ENCODE assay signal across 11 cellular contexts in the genomic region with DNA sequence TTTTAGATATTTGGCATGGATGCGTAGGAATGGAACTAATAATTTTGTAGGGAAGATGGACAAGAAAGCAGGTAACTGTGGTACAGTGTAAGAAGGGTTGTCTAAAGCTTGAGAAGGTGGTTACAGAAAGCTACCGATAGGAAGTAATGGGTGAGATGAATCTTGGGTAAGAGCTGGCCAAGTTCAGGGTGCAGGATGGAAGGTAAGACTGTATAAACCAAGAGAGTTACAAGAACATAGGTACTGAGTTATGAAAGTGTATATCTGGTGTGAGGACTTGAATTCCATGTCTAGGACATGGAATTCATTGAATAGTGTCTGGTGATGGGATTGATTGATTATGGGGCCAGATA. TPM values are rescaled to one million over a fixed set of nuclear protein-coding genes. Genes with fewer than 3 reads are reported as not detected.
DNase-seq lines count a peak whose midpoint lies in the region; ATAC-seq, FAIRE-seq and TF ChIP-seq lines count a peak whose summit lies in the region.
"Had no signal": no experiment of that assay in that cellular context is flagged by ENCODE, and none has a peak within 500 bp of the region (broad histone marks: within the 10 kb centered on the region; RNA-seq: fewer than 3 reads in every experiment).

No MANE protein-coding gene starts in this region.

- no peaks in the 10 kb centered on the region for H3K27me3 Mint-ChIP-seq in Calu3 (ENCODE audit: unreplicated experiment)

- H3K4me3 ChIP-seq in KMS-11 (IDR thresholded peaks at IDR 0.05; ENCODE audit: insufficient read depth, low read depth, low read length): no peak overlapping the region
- H3K4me3 ChIP-seq in K562: peak overlapping the region; percentile 85
- H3K4me3 ChIP-seq in neural cell (ENCODE audit: low read length): peak overlapping the region; percentile 98

- H3K9me3 Mint-ChIP-seq in Calu3 (ENCODE audit: low read depth, unreplicated experiment): no peaks in the 10 kb centered on the region

- ATAC-seq in K562 (no peak), HG02973 (IDR thresholded peaks at IDR 0.05; ENCODE audit: unreplicated experiment) (no peak)

- CTCF ChIA-PET in Calu3 (lab: Charles Lee): interaction anchor here (1.4 kb wide), 1 partner anchor 169 kb away, joined by 4 read pairs; no protein-coding TSS in a partner anchor
- CTCF ChIA-PET in K562 (lab: Yijun Ruan, JAX; ENCODE audit: low intra/inter-chr PET ratio): no interaction called here

- in situ Hi-C loops in K562 (cut with MboI): no loop called here

- no peaks in the 10 kb centered on the region for H3K27me3 ChIP-seq in KMS-11 (ENCODE audit: insufficient read depth, low read depth)
- no peaks in the 10 kb centered on the region for H3K27me3 ChIP-seq in K562 (ENCODE audit: control insufficient read depth in 2 of 2, insufficient read depth in 2 of 2, low read length in 2 of 2)
- H3K27me3 ChIP-seq in neural cell (ENCODE audit: insufficient read depth, low read depth, low read length): no peaks in the 10 kb centered on the region

- no peak for TF ChIP-seq RAD21 in K562 (CRISPR knock-in tag; conservative IDR thresholded peaks at IDR 0.05 in 1 of 2, IDR thresholded peaks at IDR 0.05 in 1 of 2)
- no peak for TF ChIP-seq RAD21 in neural cell (conservative IDR thresholded peaks at IDR 0.05)

- TF ChIP-seq CTCF in Calu3 (IDR thresholded peaks at IDR 0.05; ENCODE audit: unreplicated experiment) (no peak), KMS-11 (conservative IDR thresholded peaks at IDR 0.05; ENCODE audit: low read depth, low read length) (no peak), K562 (IDR thresholded peaks at IDR 0.05 in 2 of 3, conservative IDR thresholded peaks at IDR 0.05 in 1 of 3; ENCODE audit: insufficient read depth in 2 of 3, low read depth in 1 of 3, low read length in 3 of 3) (no peak), neural cell (IDR thresholded peaks at IDR 0.05; ENCODE audit: poor library complexity, severe bottlenecking) (no peak)

- intact Hi-C loops in Calu3 (cut with micrococcal nuclease; ENCODE audit: unreplicated experiment) (no loop called here), K562 (cut with micrococcal nuclease) (no loop called here)

- H3K9me3 ChIP-seq in K562 (replicated peaks; ENCODE audit: control insufficient read depth, insufficient read depth, low read depth, low read length) (no peaks in the 10 kb centered on the region), neural cell (ENCODE audit: low read length) (no peaks in the 10 kb centered on the region)

- POLR2A ChIA-PET in K562 (lab: Yijun Ruan, JAX): interaction anchor here (0.8 to 3.3 kb wide), 2 partner anchors 12 to 133 kb away, joined by 3 to 10 read pairs; partner anchors contain the start of gene BDP1

- peaks cover 38% of the 10 kb centered on the region for H3K36me3 Mint-ChIP-seq in Calu3 (ENCODE audit: insufficient read depth, unreplicated experiment)

- H3K4me2 ChIP-seq in KMS-11: peak overlapping the region; percentile 88
- H3K4me2 ChIP-seq in K562 (ENCODE audit: insufficient read depth, low read length): peak overlapping the region; percentile 97
- H3K4me2 ChIP-seq in neural cell (ENCODE audit: low read length): no peak overlapping the region

- H2AFZ ChIP-seq in KMS-11 (ENCODE audit: low read depth): no peak overlapping the region
- H2AFZ ChIP-seq in K562 (ENCODE audit: low read depth, low read length): no peak overlapping the region
- H2AFZ ChIP-seq in neural cell (ENCODE audit: low read depth, low read length): no peak overlapping the region

- no peak for TF ChIP-seq POLR2A in K562 (conservative IDR thresholded peaks at IDR 0.05)

- H3K9me2 ChIP-seq in neural cell (ENCODE audit: insufficient read depth, low read length): no peaks in the 10 kb centered on the region

- H3K9ac ChIP-seq in KMS-11: no peak overlapping the region; the same call in 1 of the 2 replicates
- peak overlapping the region in 1 of 2 experiments; percentile 92; a peak in 1 of 4 replicates for H3K9ac ChIP-seq in K562 (ENCODE audit: insufficient read depth in 1 of 2, low read depth in 2 of 2, low read length in 2 of 2)
- H3K9ac ChIP-seq in neural cell (ENCODE audit: low read length): no peak overlapping the region
- H3K9ac ChIP-seq: parathyroid adenoma had no signal

- WGBS in K562 (ENCODE audit: insufficient coverage, low coverage, missing lambda C conversion rate): 72% methylated on average over 2 of the region's 2 CpGs

- TF ChIP-seq EP300 in K562 (IDR thresholded peaks at IDR 0.05; ENCODE audit: low read length) (no peak), neural cell (conservative IDR thresholded peaks at IDR 0.05; ENCODE audit: poor library complexity, severe bottlenecking) (no peak)

- DNase-seq in Calu3 (no peak), K562 (ENCODE audit: extremely low read depth in 1 of 4, low spot score in 3 of 4) (no peak), foreskin melanocyte (no peak)
- DNase-seq in activated CD8-positive, alpha-beta memory T cell treated with anti-CD3 and anti-CD28 coated beads, Interleukin-2, amount 50 U/mL, for 48 hours: no peak
- DNase-seq in activated CD8-positive, alpha-beta memory T cell treated with anti-CD3 and anti-CD28 coated beads for 24 hours: no peak
- DNase-seq: T-helper 9 cell had no signal

- H3K27ac Mint-ChIP-seq in Calu3 (ENCODE audit: unreplicated experiment): peak overlapping the region; percentile 22

- H3K36me3 ChIP-seq in KMS-11 (ENCODE audit: insufficient read depth) (no peaks in the 10 kb centered on the region), K562 (ENCODE audit: control insufficient read depth, insufficient read depth, low read length) (peaks cover 5% of the 10 kb centered on the region; the same call in 2 of the 3 replicates), neural cell (ENCODE audit: insufficient read depth, low read length) (no peaks in the 10 kb centered on the region)

- peaks cover 55% of the 10 kb centered on the region for H3K79me2 ChIP-seq in KMS-11 (ENCODE audit: insufficient read depth, low read depth)
- H3K79me2 ChIP-seq in K562 (ENCODE audit: control insufficient read depth, insufficient read depth, low read length): peaks cover 40% of the 10 kb centered on the region
- no peaks in the 10 kb centered on the region for H3K79me2 ChIP-seq in neural cell (replicated peaks; ENCODE audit: insufficient read depth, low read length)

- no peaks in the 10 kb centered on the region for H3F3A ChIP-seq in neural cell (ENCODE audit: insufficient read depth, low read length, poor library complexity, severe bottlenecking)

- H3K27ac ChIP-seq in KMS-11 (peak overlapping the region; percentile 84; the same call in 1 of the 2 replicates), K562 (ENCODE audit: extremely low read depth, low read depth, low read length) (no peak overlapping the region), neural cell (ENCODE audit: low read length) (no peak overlapping the region)
- H3K27ac ChIP-seq: parathyroid adenoma had no signal

- H3K9me1 ChIP-seq in K562 (ENCODE audit: control insufficient read depth, insufficient read depth, low read length): no peaks in the 10 kb centered on the region

- H3K4me1 ChIP-seq in KMS-11 (ENCODE audit: low read depth, poor library complexity, severe bottlenecking): peaks cover 45% of the 10 kb centered on the region
- peaks cover 11 to 12% of the 10 kb centered on the region in 2 experiments; a peak in 4 of 5 replicates for H3K4me1 ChIP-seq in K562 (replicated peaks in 1 of 2; ENCODE audit: control insufficient read depth in 2 of 2, insufficient read depth in 2 of 2, low read length in 2 of 2)

- no peak for FAIRE-seq in K562 (lab: Jason Lieb, UNC)
- FAIRE-seq: endometrium had no signal

- H3K4me3 Mint-ChIP-seq in Calu3 (ENCODE audit: low read depth, unreplicated experiment): peak overlapping the region; percentile 88

- H3K4me1 Mint-ChIP-seq in Calu3 (ENCODE audit: low read depth, unreplicated experiment): peaks cover 21% of the 10 kb centered on the region

- BruUV-seq in Calu3 (replicated peaks; lab: Mats Ljungman, UMichigan) (no TSS peak), K562 (replicated peaks; lab: Mats Ljungman, UMichigan) (no TSS peak)

- H4K20me1 ChIP-seq in KMS-11 (ENCODE audit: insufficient read depth) (no peaks in the 10 kb centered on the region), K562 (replicated peaks; ENCODE audit: control insufficient read depth, insufficient read depth, low read length) (no peaks in the 10 kb centered on the region), neural cell (ENCODE audit: insufficient read depth) (no peaks in the 10 kb centered on the region)

TF ChIP-seq in K562, 482 proteins besides CTCF, POLR2A, EP300 and RAD21:
- TF ChIP-seq GATA2 (CRISPR knock-in tag; IDR thresholded peaks at IDR 0.05): 0 out of 2 replicates have a peak, but pooled peaks have one; percentile 27
- no peak for TF ChIP-seq ARID1B (IDR thresholded peaks at IDR 0.05)

TF ChIP-seq in neural cell, 6 proteins besides CTCF, POLR2A, EP300 and RAD21 (continues in another document):
- no peak for TF ChIP-seq SMC3 (conservative IDR thresholded peaks at IDR 0.05; ENCODE audit: poor library complexity)

RNA-seq across cellular contexts. Expression of gene MCCC2, which starts 1.4 kb away (rescaled TPM):
- total RNA-seq in Calu3 (2022) (98.7 and 115 TPM in 2 replicates), K562 (2014; rRNA removed) (37.0 and 45.8 TPM in 2 replicates), K562 (2014; rRNA removed; fragmentation: Illumina TruSeq; extraction: Trizol) (56.1 and 63.6 TPM in 2 replicates), K562 (2015; rRNA removed; fragmentation: Illumina TruSeq; extraction: Trizol) (46.4 and 48.8 TPM in 2 replicates), K562 (2021) (62.2 and 69.8 TPM in 2 replicates)
- 32.5 and 56.3 TPM in 2 replicates for total RNA-seq in K562 (2011; cell fraction: chromatin; rRNA removed; ENCODE audit: low replicate concordance)
- total RNA-seq in K562 (2011; cell fraction: nucleolus; rRNA removed): 16.7 and 18.3 TPM in 2 replicates
- total RNA-seq in K562 (2011; cell fraction: nucleoplasm; rRNA removed): 26.6 and 38.1 TPM in 2 replicates
- polyA plus RNA-seq in K562 (2011; rRNA removed) (58.3 and 68.9 TPM in 2 replicates), K562 (2014; fragmentation: Illumina TruSeq; extraction: Trizol) (66.5 and 77.9 TPM in 2 replicates), K562 (2014; fragmentation: Nextera tagmentation; extraction: Ambion mirVana) (10 to 100 TPM; 17.1 to 21.0 TPM), K562 (2014; rRNA removed) (48.3 and 52.5 TPM in 2 replicates), neural cell (8.3 and 8.8 TPM in 2 replicates)
- polyA plus RNA-seq in K562 (2011; cell fraction: cytosol; rRNA removed): 41.7 and 61.3 TPM in 2 replicates
- polyA plus RNA-seq in K562 (2011; cell fraction: nucleus; rRNA removed): 27.3 and 29.3 TPM in 2 replicates
- 31.1 and 45.4 TPM in 2 replicates for polyA plus RNA-seq in K562 (2012)
- 78.0 and 83.5 TPM in 2 replicates for polyA minus RNA-seq in K562 (2011; rRNA and poly(A)+ RNA removed)
- polyA minus RNA-seq in K562 (2011; cell fraction: cytosol; rRNA and poly(A)+ RNA removed): 43.0 and 49.0 TPM in 2 replicates
- 19.9 and 32.1 TPM in 2 replicates for polyA minus RNA-seq in K562 (2011; cell fraction: nucleus; rRNA and poly(A)+ RNA removed)
- 15.7 and 20.9 TPM in 2 replicates for polyA minus RNA-seq in neural cell
